9 cellular contexts compared by ENCODE assay signal in the genomic region with DNA sequence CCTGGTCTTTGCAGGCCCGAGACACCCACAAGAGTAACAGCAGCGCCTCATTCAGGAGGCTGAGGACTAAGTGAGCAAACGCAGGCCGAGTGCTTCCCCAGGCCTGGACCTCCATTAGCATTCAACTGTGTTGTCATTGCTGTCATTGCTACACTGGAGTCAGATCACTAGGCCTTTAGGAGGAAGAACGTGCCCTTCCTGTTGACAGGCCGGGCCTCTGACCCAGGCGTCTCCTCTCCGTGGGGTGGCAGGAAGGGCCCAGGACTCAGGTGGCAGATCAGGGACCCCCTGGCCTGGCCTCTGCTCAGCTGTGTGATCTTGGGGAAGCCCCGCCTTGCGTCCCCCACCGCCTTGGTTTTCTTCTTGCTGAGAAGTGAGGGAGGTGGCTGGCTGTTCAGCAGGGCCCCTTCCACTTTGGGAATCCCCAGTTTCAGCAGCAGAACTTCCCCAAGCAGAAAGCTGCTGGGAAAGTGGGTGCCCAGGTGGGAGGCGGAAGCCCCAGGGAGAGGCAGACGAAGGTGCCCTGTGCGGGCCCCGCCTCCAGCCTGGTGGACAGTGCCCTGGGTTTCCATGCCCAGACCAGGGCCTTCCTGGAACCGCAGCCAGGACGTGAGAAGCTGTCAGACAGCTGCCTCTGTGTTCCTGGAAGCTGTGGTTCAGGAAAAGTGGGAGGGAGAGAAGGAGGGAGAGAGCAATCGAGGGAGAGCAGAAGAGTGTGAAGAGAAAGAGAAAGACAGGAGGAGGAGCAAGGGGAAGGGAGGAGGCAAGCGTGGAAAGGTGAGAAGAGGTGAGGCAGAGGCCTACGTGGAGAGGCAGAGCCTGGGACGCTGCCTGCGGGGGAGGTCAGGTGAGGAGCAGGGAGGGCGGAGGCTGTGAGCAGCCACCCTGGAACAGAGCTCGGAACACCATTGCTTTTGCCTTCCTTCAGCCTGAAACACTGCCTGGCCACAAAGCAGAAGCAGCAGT.
DNase-seq lines count a peak whose midpoint lies in the region; ATAC-seq, FAIRE-seq and TF ChIP-seq lines count a peak whose summit lies in the region.
"Had no signal": no experiment of that assay in that cellular context is flagged by ENCODE, and none has a peak within 500 bp of the region (broad histone marks: within the 10 kb centered on the region; RNA-seq: fewer than 3 reads in every experiment).

No MANE protein-coding gene starts in this region.

- ATAC-seq in GM18498 (IDR thresholded peaks at IDR 0.05; ENCODE audit: unreplicated experiment), result peak; percentile 41
- ATAC-seq in HG02852 (IDR thresholded peaks at IDR 0.05; ENCODE audit: unreplicated experiment), result peak; percentile 58
- ATAC-seq in HG02870 (IDR thresholded peaks at IDR 0.05; ENCODE audit: unreplicated experiment), result no peak

- H3K27ac ChIP-seq in VCaP, result peak overlapping the region; percentile 25; the same call in 1 of the 2 replicates

- DNase-seq in germinal center (ENCODE audit: low spot score) (peak; percentile 38), urothelium cell line (ENCODE audit: low spot score) (no peak), NCI-H187 treated with DMSO at 0.1 percent for 48 hours (lab: John Stamatoyannopoulos, UW) (no peak)
- DNase-seq in stimulated activated CD4-positive, alpha-beta T cell treated with anti-CD3 and anti-CD28 coated beads, Interleukin-2, amount 100 ng/mL, for 24 hours, result peak; percentile 55

- FAIRE-seq in urothelium cell line (lab: Jason Lieb, UNC), result no peak
- FAIRE-seq: endometrium had no signal

- no peak for TF ChIP-seq CTCF in VCaP (conservative IDR thresholded peaks at IDR 0.05)

Comparison
In these comparisons a context has a peak if more than half of its experiments do, and no peak if none do; other contexts are left out.
1. DNase-seq: peak in germinal center (single experiment) and stimulated activated CD4-positive, alpha-beta T cell treated with anti-CD3 and anti-CD28 coated beads, Interleukin-2, amount 100 ng/mL, for 24 hours (2 of 2); none in urothelium cell line (single experiment) and NCI-H187 treated with DMSO at 0.1 percent for 48 hours (single experiment).